Comparison of ENCODE assay signal across 8 cellular contexts in genomic region chr1:29793101-29793546, GRCh38.
A peak's percentile ranks its signal among the peaks of the same experiment; 100 is the strongest.
DNase-seq lines count a peak whose midpoint lies in the region; ATAC-seq and TF ChIP-seq lines count a peak whose summit lies in the region.

No MANE protein-coding gene starts in this region.

- TF ChIP-seq POLR2A in heart left ventricle (IDR thresholded peaks at IDR 0.05), result no peak

- TF ChIP-seq CTCF in heart left ventricle (IDR thresholded peaks at IDR 0.05) (peak; percentile 68 to 88 (median 78)), progenitor cell of endocrine pancreas (IDR thresholded peaks at IDR 0.05; ENCODE audit: unreplicated experiment) (peak; percentile 91)

- no peaks in the 10 kb centered on the region for H3K36me3 Mint-ChIP-seq in progenitor cell of endocrine pancreas (ENCODE audit: insufficient read depth)

- H3K4me3 ChIP-seq in adipocyte (ENCODE audit: low read length), result no peak overlapping the region
- no peak overlapping the region for H3K4me3 ChIP-seq in heart left ventricle

- no peak overlapping the region for H3K27ac ChIP-seq in heart left ventricle

- H3K9ac ChIP-seq in adipocyte (ENCODE audit: low read length), result no peak overlapping the region

- ATAC-seq in heart left ventricle (peak in 3 of 4 donors; percentile 74 to 83 (median 82)), HG02623 (IDR thresholded peaks at IDR 0.05; ENCODE audit: unreplicated experiment) (no peak), HG03342 (IDR thresholded peaks at IDR 0.05; ENCODE audit: unreplicated experiment) (no peak)

- DNase-seq in GDM1 (lab: John Stamatoyannopoulos, UW) (peak; percentile 61), NCI-H1092 (lab: John Stamatoyannopoulos, UW) (peak; percentile 92), SIG-M5 treated with dmso at 0.1 percent for 504 hours (lab: John Stamatoyannopoulos, UW; ENCODE audit: unreplicated experiment) (peak; percentile 78), adipocyte (ENCODE audit: low read depth) (peak; percentile 92), heart left ventricle (peak; percentile 70 to 82 (median 76)), progenitor cell of endocrine pancreas (ENCODE audit: low spot score, unreplicated experiment) (peak; percentile 91)

- peak overlapping the region; percentile 64 for H3K27ac Mint-ChIP-seq in progenitor cell of endocrine pancreas

- peaks cover 5% of the 10 kb centered on the region for H3K27me3 Mint-ChIP-seq in progenitor cell of endocrine pancreas

- peaks cover 11% of the 10 kb centered on the region for H3K9me3 Mint-ChIP-seq in progenitor cell of endocrine pancreas (ENCODE audit: low read depth)

- peaks cover 17% of the 10 kb centered on the region for H3K27me3 ChIP-seq in adipocyte (replicated peaks; ENCODE audit: control insufficient read depth, insufficient read depth, low read length)
- peaks cover 0 to 2% (median 0%) of the 10 kb centered on the region in 9 donors for H3K27me3 ChIP-seq in heart left ventricle

- H3K4me1 Mint-ChIP-seq in progenitor cell of endocrine pancreas (ENCODE audit: low read depth), result no peaks in the 10 kb centered on the region

- no peak overlapping the region for H3K4me3 Mint-ChIP-seq in progenitor cell of endocrine pancreas (ENCODE audit: low read depth)

- intact Hi-C loops in heart left ventricle (cut with DNase I), result loop anchor here (1.0 to 10.0 kb wide), 15 partner anchors 54 to 922 kb away; partner anchors contain the start of genes PTPRU (in 3 of the 10) and MECR (in 1 of the 10)

- H3K9me3 ChIP-seq in adipocyte (ENCODE audit: control insufficient read depth, low read length), result peaks cover 17% of the 10 kb centered on the region
- H3K9me3 ChIP-seq in heart left ventricle, result peaks cover 0 to 23% (median 6%) of the 10 kb centered on the region in 12 donors

- 9 to 11% (median 10%) methylated on average over 6 to 8 of the region's 8 CpGs for WGBS in heart left ventricle, 4 donors

- no peaks in the 10 kb centered on the region for H3K4me1 ChIP-seq in adipocyte (ENCODE audit: control insufficient read depth, insufficient read depth, low read length)
- no peaks in the 10 kb centered on the region for H3K4me1 ChIP-seq in heart left ventricle

- no peaks in the 10 kb centered on the region for H3K36me3 ChIP-seq in adipocyte (ENCODE audit: control insufficient read depth, insufficient read depth, low read length, severe bottlenecking)
- H3K36me3 ChIP-seq in heart left ventricle, result no peaks in the 10 kb centered on the region

Comparison
In these comparisons a context has a peak if more than half of its experiments do, and no peak if none do; other contexts are left out.
1. ATAC-seq: peak in heart left ventricle (3 of 4); none in HG02623 (single experiment) and HG03342 (single experiment).
2. Peak in every context shown above with its lines, with median percentiles within 50 percentile points of each other: DNase-seq.